Comparison of ENCODE assay signal across 1 cellular context in genomic region chr7:66591801-66592596, GRCh38.
TF ChIP-seq lines count a peak whose summit lies in the region.

No MANE protein-coding gene starts in this region.

TF ChIP-seq in HepG2, 621 proteins besides CTCF, POLR2A, EP300 and RAD21 (continued from another document and continues in another):
- TF ChIP-seq ZNF710 (CRISPR knock-in tag; IDR thresholded peaks at IDR 0.05; ENCODE audit: borderline replicate concordance) (peak; percentile 72; the same call in 1 of the 2 replicates), ZNF333 (CRISPR knock-in tag; IDR thresholded peaks at IDR 0.05; ENCODE audit: borderline replicate concordance) (peak; percentile 85; the same call in 1 of the 2 replicates), ZKSCAN5 (CRISPR knock-in tag; IDR thresholded peaks at IDR 0.05) (no peak), ZSCAN12 (CRISPR knock-in tag; IDR thresholded peaks at IDR 0.05) (no peak), ZFP1 (CRISPR knock-in tag; IDR thresholded peaks at IDR 0.05) (peak; percentile 61; the same call in 1 of the 2 replicates), TARDBP (CRISPR knock-in tag; IDR thresholded peaks at IDR 0.05) (peak; percentile 87), ZBTB42 (CRISPR knock-in tag; IDR thresholded peaks at IDR 0.05) (no peak), PAX8 (CRISPR knock-in tag; IDR thresholded peaks at IDR 0.05; ENCODE audit: borderline replicate concordance) (0 out of 2 replicates have a peak, but pooled peaks have one; percentile 20), ZMAT3 (CRISPR knock-in tag; conservative IDR thresholded peaks at IDR 0.05) (no peak; the same call in 1 of the 2 replicates), ZBTB38 (CRISPR knock-in tag; IDR thresholded peaks at IDR 0.05) (peak; percentile 86), ZBTB43 (CRISPR knock-in tag; conservative IDR thresholded peaks at IDR 0.05) (0 out of 2 replicates have a peak, but pooled peaks have one; percentile 20), KDM6A (CRISPR knock-in tag; IDR thresholded peaks at IDR 0.05; ENCODE audit: low read depth) (no peak), ZNF33B (CRISPR knock-in tag; IDR thresholded peaks at IDR 0.05) (no peak; the same call in 1 of the 2 replicates), TEF (CRISPR knock-in tag; IDR thresholded peaks at IDR 0.05) (no peak), GABPA (IDR thresholded peaks at IDR 0.05; ENCODE audit: low read depth, low read length) (peak; percentile 78), GABPA (CRISPR knock-in tag; IDR thresholded peaks at IDR 0.05; ENCODE audit: low read depth) (peak; percentile 96), NBN (conservative IDR thresholded peaks at IDR 0.05) (no peak), CREB1 (IDR thresholded peaks at IDR 0.05) (peak; percentile 91), CREB1 (CRISPR knock-in tag; IDR thresholded peaks at IDR 0.05) (peak; percentile 97), ZBTB33 (CRISPR knock-in tag; IDR thresholded peaks at IDR 0.05) (no peak), MXD1 (CRISPR knock-in tag; IDR thresholded peaks at IDR 0.05) (peak; percentile 85), EED (CRISPR knock-in tag; IDR thresholded peaks at IDR 0.05) (no peak), SUZ12 (IDR thresholded peaks at IDR 0.05; ENCODE audit: low read depth, low read length) (no peak), REST (IDR thresholded peaks at IDR 0.05; ENCODE audit: borderline replicate concordance in 1 of 2, low read depth in 1 of 2, low read length in 2 of 2) (no peak), ZNF512 (CRISPR knock-in tag; IDR thresholded peaks at IDR 0.05) (no peak), ZNF577 (CRISPR knock-in tag; IDR thresholded peaks at IDR 0.05; ENCODE audit: borderline replicate concordance, low read depth) (no peak), ZNF800 (CRISPR knock-in tag; IDR thresholded peaks at IDR 0.05) (0 out of 2 replicates have a peak, but pooled peaks have one; percentile 25), ZNF83 (CRISPR knock-in tag; IDR thresholded peaks at IDR 0.05; ENCODE audit: borderline replicate concordance) (no peak), PTBP1 (IDR thresholded peaks at IDR 0.05; ENCODE audit: low read depth, low read length, poor library complexity, severe bottlenecking) (no peak), FOXP4 (CRISPR knock-in tag; IDR thresholded peaks at IDR 0.05) (peak; percentile 13; the same call in 1 of the 2 replicates), NAIF1 (CRISPR knock-in tag; IDR thresholded peaks at IDR 0.05; ENCODE audit: borderline replicate concordance) (no peak; the same call in 1 of the 2 replicates), KLF12 (CRISPR knock-in tag; IDR thresholded peaks at IDR 0.05; ENCODE audit: borderline replicate concordance) (peak; percentile 64; the same call in 1 of the 2 replicates), TIGD3 (CRISPR knock-in tag; IDR thresholded peaks at IDR 0.05; ENCODE audit: borderline replicate concordance) (no peak), LCORL (IDR thresholded peaks at IDR 0.05) (no peak), LCORL (CRISPR knock-in tag; IDR thresholded peaks at IDR 0.05) (peak; percentile 66), TRIM22 (IDR thresholded peaks at IDR 0.05) (no peak), MLLT10 (CRISPR knock-in tag; IDR thresholded peaks at IDR 0.05) (no peak), ZNF709 (CRISPR knock-in tag; IDR thresholded peaks at IDR 0.05) (peak; percentile 69; the same call in 1 of the 2 replicates), CAMTA2 (CRISPR knock-in tag; IDR thresholded peaks at IDR 0.05; ENCODE audit: borderline replicate concordance) (peak; percentile 79), ZNF672 (CRISPR knock-in tag; IDR thresholded peaks at IDR 0.05) (no peak)
